ENCODE assay signal across 18 cellular contexts in the genomic region with DNA sequence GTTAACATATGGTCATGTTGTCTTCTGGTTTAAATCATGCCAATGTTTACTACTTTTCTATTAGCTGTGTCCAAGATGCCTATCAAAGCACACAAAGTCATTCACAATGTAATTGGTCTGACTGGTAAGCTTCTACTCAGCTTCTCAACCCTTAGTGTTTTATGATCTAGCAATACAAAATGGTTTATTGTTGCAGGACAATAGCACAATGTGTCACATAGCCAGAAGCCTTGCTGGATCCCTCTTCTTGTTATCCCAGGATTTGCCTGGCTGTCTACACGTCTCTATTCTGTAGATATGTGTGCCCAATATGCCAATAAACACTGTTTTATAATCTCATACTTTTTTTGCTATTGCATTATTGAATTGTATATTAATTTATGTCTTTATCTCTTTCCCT.
"Had no signal": no experiment of that assay in that cellular context is flagged by ENCODE, and none has a peak within 500 bp of the region (broad histone marks: within the 10 kb centered on the region; RNA-seq: fewer than 3 reads in every experiment).

No MANE protein-coding gene starts in this region.

- H3K27me3 ChIP-seq: foreskin keratinocyte, heart right ventricle, neural progenitor cell, ovary, right lobe of liver, tibial artery had no signal

- H3K36me3 ChIP-seq: heart right ventricle, neural progenitor cell, ovary, right lobe of liver, tibial artery had no signal

- H3K9me3 ChIP-seq: heart right ventricle, ovary, right lobe of liver, tibial artery had no signal

- DNase-seq: effector CD4-positive, alpha-beta T cell; endodermal cell; erythroblast; foreskin keratinocyte; heart right ventricle; islet precursor cell; mammary epithelial cell; ovary; right lobe of liver; stimulated activated CD4-positive, alpha-beta T cell treated with anti-CD3 and anti-CD28 coated beads, Interleukin-4, amount 100 ng/mL, for 1 hour; stimulated activated CD8-positive, alpha-beta memory T cell treated with anti-CD3 and anti-CD28 coated beads, Interleukin-4, amount 100 ng/mL, for 48 hours; stimulated activated naive CD8-positive, alpha-beta T cell treated with anti-CD3 and anti-CD28 coated beads, Interleukin-15, Interleukin-2, amounts not matched to agents 100 U/mL and 50 U/mL, for 24 hours; tibial artery had no signal

- ATAC-seq: foreskin keratinocyte; heart right ventricle; left lobe of liver; natural killer cell treated with Interleukin-12 subunit alpha and Interleukin-12 subunit beta and Interleukin-15 and Interleukin-18, amount 100 ng/mL, for 72 hours; right lobe of liver; stimulated activated effector memory CD8-positive, alpha-beta T cell treated with anti-CD3 and anti-CD28 coated beads, Interleukin-12 subunit alpha, Interleukin-12 subunit beta, amount 100 ng/mL, for 72 hours; stimulated activated naive CD8-positive, alpha-beta T cell treated with anti-CD3 and anti-CD28 coated beads, Interleukin-15, Interleukin-2, amounts not matched to agents 100 U/mL and 50 U/mL, for 24 hours had no signal

- H3K27ac ChIP-seq: coronary artery, foreskin keratinocyte, heart right ventricle, neural progenitor cell, ovary, right lobe of liver, tibial artery had no signal

- H3K4me3 ChIP-seq: coronary artery, heart right ventricle, neural progenitor cell, ovary, right lobe of liver, tibial artery had no signal

- H3K4me1 ChIP-seq: heart right ventricle, neural progenitor cell, right lobe of liver, tibial artery had no signal
